ENCODE assay signal across 24 cellular contexts in the genomic region with DNA sequence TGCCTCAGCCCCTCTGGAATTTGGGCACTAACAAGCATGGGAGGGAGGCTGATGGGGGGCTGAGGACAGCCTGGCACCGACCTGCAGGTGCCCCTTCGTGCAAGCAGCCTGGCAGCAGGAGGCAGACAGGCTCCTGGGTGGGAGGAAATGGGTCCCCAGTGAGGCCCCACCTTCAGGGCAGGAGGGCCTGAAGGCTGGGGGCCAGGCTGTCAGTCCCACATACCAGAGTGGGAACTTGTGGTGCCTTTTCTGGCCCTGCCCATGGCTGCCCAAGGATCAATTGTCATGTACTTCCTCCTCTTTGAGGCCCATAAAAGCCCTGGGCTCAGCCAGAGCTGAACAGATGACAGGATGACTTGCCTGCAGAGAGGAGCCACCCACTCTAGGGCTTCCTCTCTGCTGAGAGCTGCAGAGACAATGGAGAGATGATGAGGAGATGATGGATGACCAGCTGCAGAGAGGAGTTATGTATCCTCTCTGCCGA.
"Had no signal": no experiment of that assay in that cellular context is flagged by ENCODE, and none has a peak within 500 bp of the region (broad histone marks: within the 10 kb centered on the region; RNA-seq: fewer than 3 reads in every experiment).

No MANE protein-coding gene starts in this region.

- DNase-seq: activated CD4-positive, alpha-beta memory T cell treated with anti-CD3 and anti-CD28 coated beads for 36 hours; activated CD4-positive, alpha-beta T cell treated with anti-CD3 and anti-CD28 coated beads for 36 hours; activated CD4-positive, alpha-beta T cell treated with anti-CD3 and anti-CD28 coated beads, Interleukin-2, amount 10 ng/mL, durations not matched to agents 24 days and 14 days; activated CD4-positive, CD25-positive, alpha-beta regulatory T cell; activated CD4-positive, CD25-positive, alpha-beta regulatory T cell treated with anti-CD3 and anti-CD28 coated beads, Interleukin-2, amount 50 U/mL, for 72 hours; activated CD8-positive, alpha-beta memory T cell treated with anti-CD3 and anti-CD28 coated beads, Interleukin-2, amount 10 ng/mL, durations not matched to agents 7 days and 5 days; activated CD8-positive, alpha-beta memory T cell treated with anti-CD3 and anti-CD28 coated beads, Interleukin-2, amount 50 U/mL, for 4 hours; activated CD8-positive, alpha-beta T cell treated with anti-CD3 and anti-CD28 coated beads, Interleukin-2, amount 10 ng/mL, durations not matched to agents 7 days and 5 days; activated effector memory CD4-positive, alpha-beta T cell treated with anti-CD3 and anti-CD28 coated beads, Interleukin-2, amount 50 U/mL, for 16 hours; activated naive CD4-positive, alpha-beta T cell treated with Interleukin-2 at 50 U/mL for 16 hours; activated T-cell treated with anti-CD3 and anti-CD28 coated beads, Interleukin-2, amount 50 U/mL, for 1 hour; activated T-cell treated with anti-CD3 and anti-CD28 coated beads, Interleukin-2, amount 50 U/mL, for 48 hours; amniotic stem cell; anterior cingulate cortex; central memory CD4-positive, alpha-beta T cell; cerebellar nuclear complex; dorsolateral prefrontal cortex; effector memory CD4-positive, alpha-beta T cell; endodermal cell; foreskin fibroblast; head of caudate nucleus; T-helper 2 cell had no signal

- ATAC-seq: activated CD4-positive, alpha-beta T cell treated with anti-CD3 and anti-CD28 coated beads for 36 hours; activated CD8-positive, alpha-beta memory T cell treated with anti-CD3 and anti-CD28 coated beads, Interleukin-2, amount 10 ng/mL, durations not matched to agents 7 days and 5 days; activated CD8-positive, alpha-beta T cell treated with anti-CD3 and anti-CD28 coated beads, Interleukin-2, amount 10 ng/mL, durations not matched to agents 7 days and 5 days; esophagus mucosa had no signal

- H3K4me3 ChIP-seq: coronary artery, dorsolateral prefrontal cortex had no signal

- H3K27ac ChIP-seq: coronary artery, dorsolateral prefrontal cortex had no signal
